16 cellular contexts compared by ENCODE assay signal in the genomic region with DNA sequence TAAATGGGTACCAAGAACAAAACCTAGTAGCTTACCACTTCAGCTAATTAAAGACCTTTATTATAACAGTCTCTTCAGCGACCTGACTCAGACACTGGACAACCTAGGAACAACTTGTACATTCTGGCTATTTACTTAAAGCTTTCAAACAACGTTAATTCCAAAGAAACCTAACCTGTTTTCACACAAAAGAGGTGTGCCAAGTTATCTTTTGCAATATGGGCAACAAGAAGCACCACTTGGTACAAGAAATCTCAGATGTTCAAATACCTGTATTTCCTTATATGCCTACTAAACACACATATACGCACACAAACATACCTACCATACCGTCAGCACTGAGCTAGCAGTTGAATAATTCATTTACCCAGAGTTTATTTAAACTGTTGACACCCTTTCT. TPM values are rescaled to one million over a fixed set of nuclear protein-coding genes. Genes with fewer than 3 reads are reported as not detected.
DNase-seq lines count a peak whose midpoint lies in the region; ATAC-seq and TF ChIP-seq lines count a peak whose summit lies in the region.
"Had no signal": no experiment of that assay in that cellular context is flagged by ENCODE, and none has a peak within 500 bp of the region (broad histone marks: within the 10 kb centered on the region; RNA-seq: fewer than 3 reads in every experiment).

No MANE protein-coding gene starts in this region.

- TF ChIP-seq POLR2A in breast epithelium (IDR thresholded peaks at IDR 0.05), result no peak
- TF ChIP-seq POLR2A in thyroid gland (IDR thresholded peaks at IDR 0.05), result no peak

- POLR2A ChIA-PET in MCF 10A (lab: Yijun Ruan, JAX), result interaction anchor here (0.7 to 18.3 kb wide), 15 partner anchors 8 to 1203 kb away, joined by 3 to 650 read pairs (median 8); partner anchors contain the start of gene UBLCP1

- H3K36me3 ChIP-seq in breast epithelium (no peaks in the 10 kb centered on the region), lower lobe of right lung (peaks cover 9% of the 10 kb centered on the region), thyroid gland (peaks cover 0 to 4% of the 10 kb centered on the region in 2 donors)

- BruUV-seq in MCF 10A (replicated peaks; lab: Mats Ljungman, UMichigan), result no TSS peak

- no peak overlapping the region for H3K4me3 ChIP-seq in breast epithelium
- H3K4me3 ChIP-seq in lower lobe of right lung, result no peak overlapping the region
- H3K4me3 ChIP-seq in thyroid gland (replicated peaks in 1 of 3), result no peak overlapping the region
- H3K4me3 ChIP-seq: Peyer's patch, right lobe of liver, tibial nerve had no signal

- intact Hi-C loops in MCF 10A (cut with micrococcal nuclease), result no loop called here
- intact Hi-C loops in breast epithelium (cut with DNase I; ENCODE audit: low total_unique reads), result no loop called here
- intact Hi-C loops in lower lobe of right lung (cut with DNase I), result no loop called here
- intact Hi-C loops in thyroid gland (cut with DNase I), result no loop called here

- peaks cover 68% of the 10 kb centered on the region for H3K4me1 Mint-ChIP-seq in MCF 10A (ENCODE audit: insufficient read depth, unreplicated experiment)
- peaks cover 70% of the 10 kb centered on the region for H3K4me1 Mint-ChIP-seq in activated naive CD8-positive, alpha-beta T cell (ENCODE audit: low read depth)

- 56 to 62% methylated on average over 4 of the region's 4 CpGs for WGBS in thyroid gland, 2 donors

- peak; percentile 89 to 95 for ATAC-seq in lower lobe of right lung
- ATAC-seq: left cardiac atrium; naive thymus-derived CD8-positive, alpha-beta T cell; right lobe of liver had no signal

- peak overlapping the region; percentile 96 for H3K27ac Mint-ChIP-seq in MCF 10A (ENCODE audit: low read depth, unreplicated experiment)
- H3K27ac Mint-ChIP-seq in activated naive CD8-positive, alpha-beta T cell, result peak overlapping the region; percentile 78

- TF ChIP-seq CTCF in MCF 10A (IDR thresholded peaks at IDR 0.05; ENCODE audit: unreplicated experiment) (no peak), breast epithelium (IDR thresholded peaks at IDR 0.05) (no peak), lower lobe of right lung (IDR thresholded peaks at IDR 0.05) (no peak), thyroid gland (IDR thresholded peaks at IDR 0.05) (peak in 1 of 6 experiments; percentile 27)

- no peaks in the 10 kb centered on the region for H3K27me3 ChIP-seq in breast epithelium
- no peaks in the 10 kb centered on the region for H3K27me3 ChIP-seq in lower lobe of right lung (ENCODE audit: low read depth)
- no peaks in the 10 kb centered on the region for H3K27me3 ChIP-seq in thyroid gland
- H3K27me3 ChIP-seq: Peyer's patch, right lobe of liver, tibial nerve had no signal

- H3K9me3 Mint-ChIP-seq in MCF 10A (ENCODE audit: unreplicated experiment), result no peaks in the 10 kb centered on the region
- no peaks in the 10 kb centered on the region for H3K9me3 Mint-ChIP-seq in activated naive CD8-positive, alpha-beta T cell (ENCODE audit: low read depth)
- H3K9me3 Mint-ChIP-seq: naive thymus-derived CD8-positive, alpha-beta T cell had no signal

- CTCF ChIA-PET in MCF 10A (lab: Yijun Ruan, JAX), result interaction anchor here (0.6 to 3.7 kb wide), 7 partner anchors 11 to 290 kb away, joined by 3 to 23 read pairs (median 3); no protein-coding TSS in a partner anchor

- no peaks in the 10 kb centered on the region for H3K27me3 Mint-ChIP-seq in MCF 10A (ENCODE audit: insufficient read depth, unreplicated experiment)
- no peaks in the 10 kb centered on the region for H3K27me3 Mint-ChIP-seq in activated naive CD8-positive, alpha-beta T cell
- H3K27me3 Mint-ChIP-seq: naive thymus-derived CD8-positive, alpha-beta T cell had no signal

- no peaks in the 10 kb centered on the region for H3K4me1 ChIP-seq in breast epithelium
- H3K4me1 ChIP-seq in lower lobe of right lung, result peaks cover 42% of the 10 kb centered on the region
- peaks cover 41 to 48% of the 10 kb centered on the region in 2 donors for H3K4me1 ChIP-seq in thyroid gland
- H3K4me1 ChIP-seq: right lobe of liver had no signal

- DNase-seq in MCF 10A (ENCODE audit: unreplicated experiment) (peak; percentile 56), breast epithelium (ENCODE audit: low spot score in 2 of 2) (no peak), lower lobe of right lung (no peak), thyroid gland (no peak), NCI-H2107 (lab: John Stamatoyannopoulos, UW) (no peak), amygdala (lab: John Stamatoyannopoulos, UW) (no peak), hepatic stellate cell (ENCODE audit: low spot score) (no peak)
- DNase-seq: activated CD4-positive, CD25-positive, alpha-beta regulatory T cell treated with anti-CD3 and anti-CD28 coated beads, Interleukin-2, amount 50 U/mL, for 72 hours; activated T-cell treated with anti-CD3 and anti-CD28 coated beads, Interleukin-2, amount 50 U/mL, for 1 hour; left cardiac atrium; naive thymus-derived CD8-positive, alpha-beta T cell; NCI-H748 treated with DMSO at 0.1 percent for 48 hours; Peyer's patch; right lobe of liver had no signal

- H3K27ac ChIP-seq in breast epithelium (peak overlapping the region in 1 of 2 donors; percentile 1), lower lobe of right lung (peak overlapping the region; percentile 75), thyroid gland (peak overlapping the region; percentile 23 to 81 (median 76))
- H3K27ac ChIP-seq: Peyer's patch, right lobe of liver had no signal

- H3K4me3 Mint-ChIP-seq in MCF 10A (ENCODE audit: unreplicated experiment), result peak overlapping the region; percentile 49
- no peak overlapping the region for H3K4me3 Mint-ChIP-seq in activated naive CD8-positive, alpha-beta T cell
- H3K4me3 Mint-ChIP-seq: naive thymus-derived CD8-positive, alpha-beta T cell had no signal

- no peaks in the 10 kb centered on the region for H3K9me3 ChIP-seq in breast epithelium
- no peaks in the 10 kb centered on the region for H3K9me3 ChIP-seq in lower lobe of right lung
- no peaks in the 10 kb centered on the region for H3K9me3 ChIP-seq in thyroid gland
- H3K9me3 ChIP-seq: Peyer's patch, right lobe of liver, tibial nerve had no signal

- H3K36me3 Mint-ChIP-seq in MCF 10A (ENCODE audit: insufficient read depth, unreplicated experiment), result peaks cover 93% of the 10 kb centered on the region
- H3K36me3 Mint-ChIP-seq in activated naive CD8-positive, alpha-beta T cell, result peaks cover 24% of the 10 kb centered on the region

RNA-seq across cellular contexts. Expression of gene RNF145, which starts 23.0 kb away (rescaled TPM):
- total RNA-seq in MCF 10A (2022) (122 and 157 TPM in 2 replicates), breast epithelium (10 to 100 TPM; 40.5 to 68.2 (median 41.3) TPM), lower lobe of right lung (221 TPM), thyroid gland (10 to 100 TPM; 59.5 to 88.6 (median 75.6) TPM)
